In the genomic region with DNA sequence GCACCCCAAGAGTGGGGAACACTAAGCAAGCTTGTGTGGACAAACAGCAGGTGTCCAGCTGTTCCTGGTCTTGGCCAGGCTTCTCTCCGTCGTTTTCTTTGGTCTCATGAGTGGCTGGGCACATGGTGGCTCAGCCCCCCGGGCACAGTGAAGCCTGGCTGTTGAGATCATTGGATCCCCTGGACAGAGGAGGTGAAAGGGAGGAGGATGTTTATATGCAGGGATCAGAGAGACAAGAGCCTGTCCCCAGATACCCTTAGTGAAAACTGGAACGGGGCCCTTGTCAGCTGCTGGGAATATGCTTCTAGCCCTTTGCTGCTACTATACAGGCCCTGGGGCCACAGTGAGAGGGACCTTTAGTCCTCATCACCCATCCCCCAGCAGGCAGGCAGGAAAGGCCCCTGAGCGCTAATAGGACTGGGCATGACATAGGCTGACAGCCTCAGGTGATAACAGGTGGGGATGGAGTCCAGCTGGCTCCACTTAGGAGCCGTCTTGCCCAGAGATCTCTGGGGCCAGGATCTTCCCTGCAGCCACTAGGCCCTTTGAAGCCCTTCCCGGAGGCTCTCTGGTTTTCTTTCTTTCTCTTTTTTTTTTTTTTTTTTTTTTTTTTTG, we compare ENCODE assay signal across 20 cellular contexts. TPM values are rescaled to one million over a fixed set of nuclear protein-coding genes. Genes with fewer than 3 reads are reported as not detected.
DNase-seq lines count a peak whose midpoint lies in the region.
"Had no signal": no experiment of that assay in that cellular context is flagged by ENCODE, and none has a peak within 500 bp of the region (broad histone marks: within the 10 kb centered on the region; RNA-seq: fewer than 3 reads in every experiment).

No MANE protein-coding gene starts in this region.

- no peak overlapping the region for H2BK15ac ChIP-seq in mesenchymal stem cell (ENCODE audit: low read depth, poor library complexity, severe bottlenecking)

- peak; percentile 35 for DNase-seq in G401 (ENCODE audit: low spot score)
- peak; percentile 33 for DNase-seq in NCI-H146 (lab: John Stamatoyannopoulos, UW)
- DNase-seq in cerebellum (ENCODE audit: low spot score) = peak; percentile 38
- no peak for DNase-seq in mesenchymal stem cell
- no peak for DNase-seq in DMS153 treated with DMSO at 0.1 percent for 48 hours (lab: John Stamatoyannopoulos, UW; ENCODE audit: unreplicated experiment)
- no peak for DNase-seq in activated naive CD4-positive, alpha-beta T cell treated with anti-CD3 and anti-CD28 coated beads for 36 hours
- DNase-seq in DMS 273 (lab: John Stamatoyannopoulos, UW; ENCODE audit: unreplicated experiment) = no peak
- DNase-seq: Caco-2; CD4-positive, alpha-beta T cell; H7; MG63; NCI-H187; NCI-H2107; NCI-H510A; NCI-H748 treated with DMSO at 0.1 percent for 48 hours; Peyer's patch had no signal

- no peak overlapping the region for H4K8ac ChIP-seq in mesenchymal stem cell (ENCODE audit: low read length)

- H2BK5ac ChIP-seq in mesenchymal stem cell (ENCODE audit: low read depth, low read length, poor library complexity, severe bottlenecking) = no peak overlapping the region

- no peak overlapping the region for H2AK5ac ChIP-seq in mesenchymal stem cell (ENCODE audit: low read length, severe bottlenecking)

- H2AFZ ChIP-seq in mesenchymal stem cell (ENCODE audit: low read depth, low read length) = no peak overlapping the region

- H3K27me3 ChIP-seq in mesenchymal stem cell (ENCODE audit: control insufficient read depth in 1 of 2, insufficient read depth in 1 of 2, low read length in 2 of 2) = peaks cover 23 to 60% of the 10 kb centered on the region in 2 experiments
- H3K27me3 ChIP-seq: BLaER1, Peyer's patch had no signal

- H3K27me3 Mint-ChIP-seq in activated naive CD4-positive, alpha-beta T cell treated with anti-CD3 and anti-CD28 coated beads for 36 hours (ENCODE audit: low read depth) = no peaks in the 10 kb centered on the region
- H3K27me3 Mint-ChIP-seq: CD4-positive, alpha-beta T cell had no signal

- no peak overlapping the region for H3K27ac Mint-ChIP-seq in activated naive CD4-positive, alpha-beta T cell treated with anti-CD3 and anti-CD28 coated beads for 36 hours
- H3K27ac Mint-ChIP-seq: CD4-positive, alpha-beta T cell had no signal

- H3K4me3 ChIP-seq in mesenchymal stem cell (ENCODE audit: insufficient read depth in 1 of 2, low read depth in 1 of 2, low read length in 2 of 2) = no peak overlapping the region
- H3K4me3 ChIP-seq: BLaER1, K562, MG63, Peyer's patch had no signal

- no peaks in the 10 kb centered on the region for H3K4me1 ChIP-seq in mesenchymal stem cell (ENCODE audit: control insufficient read depth, insufficient read depth, low read depth, low read length)
- H3K4me1 ChIP-seq: Caco-2, Peyer's patch had no signal

- no peak overlapping the region for H3K9ac ChIP-seq in mesenchymal stem cell (ENCODE audit: low read length)
- H3K9ac ChIP-seq: BLaER1 had no signal

- H3K36me3 Mint-ChIP-seq in activated naive CD4-positive, alpha-beta T cell treated with anti-CD3 and anti-CD28 coated beads for 36 hours (ENCODE audit: low read depth) = no peaks in the 10 kb centered on the region

- peaks cover 17% of the 10 kb centered on the region for H3K9me3 Mint-ChIP-seq in activated naive CD4-positive, alpha-beta T cell treated with anti-CD3 and anti-CD28 coated beads for 36 hours

- H3K27ac ChIP-seq in mesenchymal stem cell (ENCODE audit: low read length, poor library complexity, severe bottlenecking) = no peak overlapping the region
- H3K27ac ChIP-seq: BLaER1, Peyer's patch had no signal

- 84% methylated on average over 7 of the region's 7 CpGs for WGBS in mesenchymal stem cell

- in situ Hi-C loops in G401 (cut with HindIII; ENCODE audit: low sequenced_read_pairs) = no loop called here

- no peak overlapping the region for H3K4ac ChIP-seq in mesenchymal stem cell (ENCODE audit: low read depth in 1 of 2, low read length in 2 of 2)

- intact Hi-C loops in activated naive CD4-positive, alpha-beta T cell treated with anti-CD3 and anti-CD28 coated beads for 36 hours (cut with micrococcal nuclease) = no loop called here

- no peak overlapping the region for H3K23ac ChIP-seq in mesenchymal stem cell (ENCODE audit: low read length in 2 of 2)

- no peak overlapping the region for H3K14ac ChIP-seq in mesenchymal stem cell (ENCODE audit: low read length in 2 of 2)

- H2BK120ac ChIP-seq in mesenchymal stem cell (ENCODE audit: low read depth, low read length) = no peak overlapping the region

- no peak overlapping the region for H2BK12ac ChIP-seq in mesenchymal stem cell (ENCODE audit: low read length in 2 of 2)

- H3K18ac ChIP-seq in mesenchymal stem cell (ENCODE audit: low read depth in 1 of 2, low read length in 2 of 2) = no peak overlapping the region

- H3K4me2 ChIP-seq in mesenchymal stem cell (ENCODE audit: low read length, poor library complexity, severe bottlenecking) = no peak overlapping the region
- H3K4me2 ChIP-seq: BLaER1 had no signal

- no peaks in the 10 kb centered on the region for H3K9me3 ChIP-seq in mesenchymal stem cell (ENCODE audit: control insufficient read depth, low read length)
- H3K9me3 ChIP-seq: MG63, Peyer's patch had no signal

- no peaks in the 10 kb centered on the region for H3K79me1 ChIP-seq in mesenchymal stem cell (replicated peaks; ENCODE audit: low read length, poor library complexity, severe bottlenecking)

- CTCF ChIA-PET in activated naive CD4-positive, alpha-beta T cell treated with anti-CD3 and anti-CD28 coated beads for 36 hours (lab: Charles Lee) = interaction anchor here (0.5 kb wide), 1 partner anchor 833 kb away, joined by 3 read pairs; no protein-coding TSS in a partner anchor

- H3K36me3 ChIP-seq in mesenchymal stem cell (ENCODE audit: control insufficient read depth in 1 of 2, insufficient read depth in 2 of 2, low read depth in 1 of 2, low read length in 2 of 2) = no peaks in the 10 kb centered on the region
- H3K36me3 ChIP-seq: BLaER1, MG63, Peyer's patch had no signal

- no peaks in the 10 kb centered on the region for H3K4me1 Mint-ChIP-seq in activated naive CD4-positive, alpha-beta T cell treated with anti-CD3 and anti-CD28 coated beads for 36 hours (ENCODE audit: low read depth)

- H3K4me3 Mint-ChIP-seq in activated naive CD4-positive, alpha-beta T cell treated with anti-CD3 and anti-CD28 coated beads for 36 hours = no peak overlapping the region
- H3K4me3 Mint-ChIP-seq: CD4-positive, alpha-beta T cell had no signal

- peak overlapping the region; percentile 29 for H4K91ac ChIP-seq in mesenchymal stem cell (ENCODE audit: low read length)

RNA-seq across cellular contexts. Expression of gene EPHA8, which starts 16.4 kb away (rescaled TPM):
- not detected in 2 replicates for total RNA-seq in G401 (2014; rRNA removed; shearing (Covaris generic))
- total RNA-seq in cerebellum = 15.2 TPM
- polyA plus RNA-seq in mesenchymal stem cell (2013, experiment 1 of 2) = not detected
- not detected for polyA plus RNA-seq in mesenchymal stem cell (2013, experiment 2 of 2)
- total RNA-seq in activated naive CD4-positive, alpha-beta T cell treated with anti-CD3 and anti-CD28 coated beads for 36 hours = not detected
- total RNA-seq: Caco-2; CD4-positive, alpha-beta T cell; K562; LHCN-M2; OCI-LY7; Peyer's patch had no signal
- polyA plus RNA-seq: K562 had no signal

RNA-seq across cellular contexts. Expression of gene C1QA, which starts 56.8 kb away (rescaled TPM):
- not detected in 2 replicates for total RNA-seq in G401 (2014; rRNA removed; shearing (Covaris generic))
- 5.8 TPM for total RNA-seq in cerebellum
- not detected for polyA plus RNA-seq in mesenchymal stem cell (2013, experiment 1 of 2)
- polyA plus RNA-seq in mesenchymal stem cell (2013, experiment 2 of 2) = not detected
- not detected for total RNA-seq in activated naive CD4-positive, alpha-beta T cell treated with anti-CD3 and anti-CD28 coated beads for 36 hours
- total RNA-seq: Caco-2; CD4-positive, alpha-beta T cell; H7; LHCN-M2; OCI-LY7 had no signal
- polyA plus RNA-seq: K562 had no signal

Comparison
In these comparisons a context has a peak if more than half of its experiments do, and no peak if none do; other contexts are left out.
1. DNase-seq: peak in G401 (single experiment), NCI-H146 (single experiment) and cerebellum (single experiment); none in mesenchymal stem cell (single experiment), DMS153 treated with DMSO at 0.1 percent for 48 hours (single experiment), activated naive CD4-positive, alpha-beta T cell treated with anti-CD3 and anti-CD28 coated beads for 36 hours (single experiment) and DMS 273 (single experiment).
2. RNA of gene EPHA8, which starts 16.4 kb away (total RNA-seq): 15.2 TPM in cerebellum (single experiment); not detected in activated naive CD4-positive, alpha-beta T cell treated with anti-CD3 and anti-CD28 coated beads for 36 hours and not detected in G401; every median in the first group is over 10 times any median in the second.